Comparison of ENCODE assay signal across 1 cellular context in the genomic region with DNA sequence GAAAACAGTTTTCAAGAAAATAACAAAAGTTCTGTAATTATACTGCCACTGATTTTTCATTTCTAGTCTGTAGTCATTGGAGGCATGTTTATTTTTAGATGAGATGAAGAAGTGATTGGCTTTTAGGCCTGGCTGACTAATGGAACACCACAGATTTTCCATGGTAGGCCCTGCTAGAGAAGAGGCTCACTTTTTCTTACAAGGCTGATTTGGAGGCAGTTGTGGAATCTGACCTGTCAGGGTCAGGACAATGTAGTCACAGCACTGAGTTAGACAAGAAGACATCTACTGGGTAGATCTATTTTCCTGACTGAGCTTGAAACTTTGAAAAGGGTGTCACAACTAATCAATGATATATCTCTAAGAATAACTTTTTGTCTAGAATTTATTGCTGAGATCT.
TF ChIP-seq lines count a peak whose summit lies in the region.

No MANE protein-coding gene starts in this region.

TF ChIP-seq in IMR-90, 13 proteins besides CTCF, POLR2A, EP300 and RAD21:
- TF ChIP-seq, protein P1, sequence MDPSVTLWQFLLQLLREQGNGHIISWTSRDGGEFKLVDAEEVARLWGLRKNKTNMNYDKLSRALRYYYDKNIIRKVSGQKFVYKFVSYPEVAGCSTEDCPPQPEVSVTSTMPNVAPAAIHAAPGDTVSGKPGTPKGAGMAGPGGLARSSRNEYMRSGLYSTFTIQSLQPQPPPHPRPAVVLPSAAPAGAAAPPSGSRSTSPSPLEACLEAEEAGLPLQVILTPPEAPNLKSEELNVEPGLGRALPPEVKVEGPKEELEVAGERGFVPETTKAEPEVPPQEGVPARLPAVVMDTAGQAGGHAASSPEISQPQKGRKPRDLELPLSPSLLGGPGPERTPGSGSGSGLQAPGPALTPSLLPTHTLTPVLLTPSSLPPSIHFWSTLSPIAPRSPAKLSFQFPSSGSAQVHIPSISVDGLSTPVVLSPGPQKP (IDR thresholded peaks at IDR 0.05; ENCODE audit: borderline replicate concordance, low read depth, low read length): no peak
- no peak for TF ChIP-seq MXI1 (IDR thresholded peaks at IDR 0.05; ENCODE audit: borderline replicate concordance, low read depth, low read length)
- no peak for TF ChIP-seq RFX5 (IDR thresholded peaks at IDR 0.05; ENCODE audit: low read depth, low read length)
- no peak for TF ChIP-seq CHD1 (IDR thresholded peaks at IDR 0.05; ENCODE audit: low read depth, low read length)
- no peak for TF ChIP-seq CEBPB (IDR thresholded peaks at IDR 0.05; ENCODE audit: low read depth, low read length)
- TF ChIP-seq MAFK (IDR thresholded peaks at IDR 0.05; ENCODE audit: low read depth, low read length): no peak
TF ChIP-seq in IMR-90: peak in this region for 0.
